Comparison of ENCODE assay signal across 18 cellular contexts in the genomic region with DNA sequence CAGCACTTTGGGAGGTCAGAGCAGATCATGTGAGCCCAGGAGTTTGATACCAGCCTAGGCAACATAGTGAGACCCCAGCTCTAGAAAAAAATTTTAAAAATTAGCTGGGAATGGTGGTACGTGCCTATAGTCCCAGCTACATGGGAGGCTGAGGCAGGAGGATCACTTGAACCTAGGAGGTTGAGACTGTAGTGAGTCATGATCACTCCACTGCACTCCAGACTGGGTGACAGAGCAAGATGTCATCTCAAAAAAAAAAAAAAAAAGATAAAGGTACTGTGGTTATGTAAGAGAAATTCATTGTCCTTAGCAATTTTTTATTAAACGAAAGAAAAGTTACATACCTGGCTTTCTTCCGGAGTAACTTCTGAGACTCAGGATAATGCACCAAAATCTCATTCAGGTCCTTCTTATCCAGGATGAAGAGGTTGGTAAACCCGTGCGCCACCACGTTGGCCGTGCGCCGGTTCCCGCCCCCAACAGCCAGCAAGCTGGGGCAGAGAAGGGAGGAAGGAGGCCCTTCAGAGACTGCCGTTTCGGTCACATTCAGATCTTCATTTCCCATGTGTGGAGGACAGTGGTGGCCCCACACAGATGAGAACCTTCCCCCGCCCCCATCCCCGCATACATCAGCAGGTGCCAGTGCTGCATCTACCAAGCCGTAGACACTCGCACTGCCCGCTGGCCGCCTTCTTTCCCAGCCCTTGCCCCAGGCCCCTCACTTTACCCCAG.
DNase-seq lines count a peak whose midpoint lies in the region; ATAC-seq, FAIRE-seq and TF ChIP-seq lines count a peak whose summit lies in the region.
"Had no signal": no experiment of that assay in that cellular context is flagged by ENCODE, and none has a peak within 500 bp of the region (broad histone marks: within the 10 kb centered on the region; RNA-seq: fewer than 3 reads in every experiment).

No MANE protein-coding gene starts in this region.

- FAIRE-seq in kidney (lab: Jason Lieb, UNC), result no peak
- FAIRE-seq: H1, RCC 7860 had no signal

- H2AK5ac ChIP-seq in neuronal stem cell (ENCODE audit: low read depth, low read length), result peak overlapping the region; percentile 84

- DNase-seq in Right ventricle myocardium superior (peak; percentile 15), right cardiac atrium (no peak), RPMI8226 (peak; percentile 49), kidney (peak; percentile 62), neuronal stem cell (ENCODE audit: low spot score) (no peak), NCI-H2029 treated with DMSO at 0.1 percent for 48 hours (lab: John Stamatoyannopoulos, UW) (no peak)
- DNase-seq: CD8-positive, alpha-beta T cell; DMS 273 treated with DMSO at 0.1 percent for 48 hours; HCEC 1CT; NCI-H2029; NCI-H2227 treated with DMSO at 0.1 percent for 48 hours; T-helper 2 cell had no signal

- ATAC-seq in Right ventricle myocardium superior (ENCODE audit: poor library complexity), result no peak
- ATAC-seq in right cardiac atrium, result no peak
- ATAC-seq in GM18502 (IDR thresholded peaks at IDR 0.05; ENCODE audit: poor library complexity, unreplicated experiment), result no peak
- no peak for ATAC-seq in GM21515 (IDR thresholded peaks at IDR 0.05; ENCODE audit: unreplicated experiment)
- ATAC-seq: CD8-positive, alpha-beta T cell had no signal

- H3K36me3 ChIP-seq in kidney (ENCODE audit: control insufficient read depth in 1 of 2, insufficient read depth in 2 of 2, low read length in 2 of 2) (no peaks in the 10 kb centered on the region), neuronal stem cell (replicated peaks in 1 of 2; ENCODE audit: control insufficient read depth in 2 of 2, insufficient read depth in 2 of 2, low read length in 2 of 2) (no peaks in the 10 kb centered on the region)

- H3K79me1 ChIP-seq in neuronal stem cell (ENCODE audit: low read depth, low read length), result no peaks in the 10 kb centered on the region

- H3K27me3 ChIP-seq in right cardiac atrium (ENCODE audit: control insufficient read depth, insufficient read depth), result no peaks in the 10 kb centered on the region
- peaks cover 0 to 35% (median 0%) of the 10 kb centered on the region in 3 experiments for H3K27me3 ChIP-seq in neuronal stem cell (ENCODE audit: control insufficient read depth in 3 of 3, insufficient read depth in 3 of 3, low read depth in 1 of 3, low read length in 3 of 3)
- H3K27me3 ChIP-seq: SJSA1 had no signal

- H2BK120ac ChIP-seq in neuronal stem cell (ENCODE audit: low read depth, low read length), result no peak overlapping the region

- TF ChIP-seq CTCF in kidney (IDR thresholded peaks at IDR 0.05; ENCODE audit: borderline replicate concordance, extremely low read depth, insufficient read depth), result no peak

- H2BK5ac ChIP-seq in neuronal stem cell (ENCODE audit: low read length), result peak overlapping the region; percentile 84

- H3K27ac ChIP-seq in right cardiac atrium (ENCODE audit: low read length) (no peak overlapping the region), kidney (ENCODE audit: low read depth in 2 of 2, low read length in 2 of 2) (no peak overlapping the region), neuronal stem cell (replicated peaks; ENCODE audit: low read length) (no peak overlapping the region)
- H3K27ac ChIP-seq: C4-2B had no signal

- no peak overlapping the region for H4K8ac ChIP-seq in neuronal stem cell (ENCODE audit: low read depth, low read length)

- H3K9ac ChIP-seq in kidney (ENCODE audit: low read length in 2 of 2), result no peak overlapping the region
- H3K9ac ChIP-seq in neuronal stem cell (ENCODE audit: low read depth, low read length, poor library complexity), result no peak overlapping the region

- no peak overlapping the region for H2BK12ac ChIP-seq in neuronal stem cell (ENCODE audit: low read length)

- intact Hi-C loops in Right ventricle myocardium superior (cut with DNase I) (no loop called here), right cardiac atrium (cut with DNase I) (loop anchor here in 1 of 4 donors (5.0 kb wide), 1 partner anchor 105 kb away; the partner anchor contains the start of genes USB1 and ZNF319), kidney (cut with DNase I) (no loop called here)

- H3K9me3 ChIP-seq in right cardiac atrium (ENCODE audit: control insufficient read depth, low read length) (no peaks in the 10 kb centered on the region), kidney (ENCODE audit: control insufficient read depth in 1 of 2, low read length in 2 of 2) (no peaks in the 10 kb centered on the region), neuronal stem cell (replicated peaks in 1 of 2; ENCODE audit: control insufficient read depth in 2 of 2, insufficient read depth in 1 of 2, low read depth in 1 of 2, low read length in 2 of 2) (no peaks in the 10 kb centered on the region)
- H3K9me3 ChIP-seq: SJSA1 had no signal

- H3K4me2 ChIP-seq in neuronal stem cell (ENCODE audit: insufficient read depth, low read length, poor library complexity, severe bottlenecking), result no peak overlapping the region

- no peak overlapping the region for H4K91ac ChIP-seq in neuronal stem cell (ENCODE audit: low read depth, low read length, poor library complexity)

- no peak overlapping the region for H3K23ac ChIP-seq in neuronal stem cell (ENCODE audit: low read depth, low read length, poor library complexity)

- H3K4me1 ChIP-seq in right cardiac atrium (ENCODE audit: control insufficient read depth, insufficient read depth, low read length) (no peaks in the 10 kb centered on the region), kidney (ENCODE audit: control insufficient read depth in 1 of 2, insufficient read depth in 1 of 2, low read depth in 1 of 2, low read length in 2 of 2) (peaks cover 2 to 3% of the 10 kb centered on the region in 2 donors), neuronal stem cell (ENCODE audit: control insufficient read depth in 2 of 2, insufficient read depth in 1 of 2, low read depth in 1 of 2, low read length in 2 of 2) (peaks cover 2 to 5% of the 10 kb centered on the region in 2 donors)

- H3K18ac ChIP-seq in neuronal stem cell (ENCODE audit: low read length), result peak overlapping the region; percentile 51

- no peak overlapping the region for H2AFZ ChIP-seq in neuronal stem cell (ENCODE audit: low read length)

- no peak overlapping the region for H2BK15ac ChIP-seq in neuronal stem cell (ENCODE audit: low read length)

- H3K14ac ChIP-seq in neuronal stem cell (ENCODE audit: low read length), result no peak overlapping the region

- WGBS in right cardiac atrium, result 73% methylated on average over 18 of the region's 18 CpGs
- WGBS in neuronal stem cell (ENCODE audit: extremely low coverage in 2 of 2, insufficient read length in 2 of 2, insufficient replicate concordance in 1 of 2), 2 donors, result no CpG with 5 or more reads among the region's 18 CpGs

- H3K4me3 ChIP-seq in right cardiac atrium (ENCODE audit: low read length) (no peak overlapping the region), kidney (ENCODE audit: low read length in 2 of 2) (no peak overlapping the region), neuronal stem cell (ENCODE audit: low read length in 2 of 2) (no peak overlapping the region)
- H3K4me3 ChIP-seq: SJSA1 had no signal

- H3K4ac ChIP-seq in neuronal stem cell (ENCODE audit: low read length), result no peak overlapping the region

Comparison
In these comparisons a context has a peak if more than half of its experiments do, and no peak if none do; other contexts are left out.
1. DNase-seq: peak in Right ventricle myocardium superior (single experiment), RPMI8226 (single experiment) and kidney (single experiment); none in right cardiac atrium (0 of 3), neuronal stem cell (single experiment) and NCI-H2029 treated with DMSO at 0.1 percent for 48 hours (single experiment).